ENCODE assay signal across 22 cellular contexts in genomic region chr1:153685578-153686340, GRCh38. TPM values are rescaled to one million over a fixed set of nuclear protein-coding genes. Genes with fewer than 3 reads are reported as not detected.
A peak's percentile ranks its signal among the peaks of the same experiment; 100 is the strongest.
DNase-seq lines count a peak whose midpoint lies in the region; ATAC-seq and TF ChIP-seq lines count a peak whose summit lies in the region.
"Had no signal": no experiment of that assay in that cellular context is flagged by ENCODE, and none has a peak within 500 bp of the region (broad histone marks: within the 10 kb centered on the region; RNA-seq: fewer than 3 reads in every experiment).

No MANE protein-coding gene starts in this region.

- H3K9me3 ChIP-seq in ascending aorta (no peaks in the 10 kb centered on the region), thoracic aorta (no peaks in the 10 kb centered on the region)
- H3K9me3 ChIP-seq: A549, BLaER1, Caco-2 had no signal

- H3K4me1 Mint-ChIP-seq in GM23338 (peaks cover 15% of the 10 kb centered on the region), nephron progenitor cell (peaks cover 50% of the 10 kb centered on the region)

- peaks cover 17% of the 10 kb centered on the region for H3K27me3 Mint-ChIP-seq in GM23338 (ENCODE audit: insufficient read depth, low read depth, poor library complexity)
- peaks cover 27% of the 10 kb centered on the region for H3K27me3 Mint-ChIP-seq in nephron progenitor cell (ENCODE audit: low read depth, poor library complexity)

- no peaks in the 10 kb centered on the region for H4K20me1 ChIP-seq in GM23338 (replicated peaks; ENCODE audit: insufficient read depth)
- H4K20me1 ChIP-seq: BLaER1 had no signal

- DNase-seq in GM23338 (ENCODE audit: low spot score) = no peak
- DNase-seq in ascending aorta (ENCODE audit: low spot score in 2 of 2) = no peak
- DNase-seq in nephron progenitor cell = no peak
- no peak for DNase-seq in thoracic aorta (ENCODE audit: low spot score)
- no peak for DNase-seq in SKM-1 treated with dmso at 0.1 percent for 144 hours (lab: John Stamatoyannopoulos, UW; ENCODE audit: unreplicated experiment)
- DNase-seq in H7 = no peak
- DNase-seq: Caco-2; CD4-positive, alpha-beta T cell; GOT3; Kasumi-1; NCI-H1417 treated with DMSO at 0.1 percent for 48 hours; NCI-H187; NCI-H446; NCI-H526; PC-9; RPMI8226; SHP77 had no signal

- H3K27ac Mint-ChIP-seq in GM23338 (no peak overlapping the region), nephron progenitor cell (peak overlapping the region; percentile 97)
- H3K27ac Mint-ChIP-seq: CD4-positive, alpha-beta T cell had no signal

- H3K4me3 ChIP-seq in GM23338 (no peak overlapping the region), ascending aorta (no peak overlapping the region), thoracic aorta (no peak overlapping the region), H7 (ENCODE audit: insufficient read depth, low read depth, low read length) (no peak overlapping the region)
- H3K4me3 ChIP-seq: A549, BLaER1, PC-9 had no signal

- H3K4me2 ChIP-seq in GM23338 = no peak overlapping the region
- H3K4me2 ChIP-seq: A549, BLaER1, PC-9 had no signal

- no peaks in the 10 kb centered on the region for H3K9me2 ChIP-seq in GM23338 (ENCODE audit: insufficient read depth)

- H3K27ac ChIP-seq in GM23338 (ENCODE audit: low read depth) (no peak overlapping the region), ascending aorta (peak overlapping the region; percentile 44 to 96), thoracic aorta (peak overlapping the region; percentile 1 to 74)
- H3K27ac ChIP-seq: A549, BLaER1, PC-9 had no signal

- TF ChIP-seq CTCF in GM23338 (conservative IDR thresholded peaks at IDR 0.05; ENCODE audit: low read depth in 2 of 2) = no peak
- TF ChIP-seq CTCF in ascending aorta (IDR thresholded peaks at IDR 0.05) = no peak
- no peak for TF ChIP-seq CTCF in nephron progenitor cell (IDR thresholded peaks at IDR 0.05)
- no peak for TF ChIP-seq CTCF in thoracic aorta (IDR thresholded peaks at IDR 0.05)

- intact Hi-C loops in ascending aorta (cut with DNase I) = no loop called here

- H3K9me3 Mint-ChIP-seq in GM23338 (no peaks in the 10 kb centered on the region; the same call in 2 of the 3 replicates), nephron progenitor cell (no peaks in the 10 kb centered on the region)
- H3K9me3 Mint-ChIP-seq: CD4-positive, alpha-beta T cell had no signal

- no peaks in the 10 kb centered on the region for H3F3A ChIP-seq in GM23338 (replicated peaks; ENCODE audit: low read depth)

- H3K36me3 Mint-ChIP-seq in GM23338 (ENCODE audit: low read depth) (peaks cover 72% of the 10 kb centered on the region), nephron progenitor cell (ENCODE audit: low read depth) (no peaks in the 10 kb centered on the region)

- H2AFZ ChIP-seq in GM23338 = no peak overlapping the region
- H2AFZ ChIP-seq: PC-9 had no signal

- ATAC-seq in GM23338 (peak; percentile 26; the same call in 2 of the 3 replicates), thoracic aorta (ENCODE audit: insufficient number of reproducible peaks, low FRiP score, low read depth) (no peak), HG03520 (IDR thresholded peaks at IDR 0.05; ENCODE audit: unreplicated experiment) (no peak)
- ATAC-seq: A549 had no signal

- no peaks in the 10 kb centered on the region for H3K79me2 ChIP-seq in GM23338 (replicated peaks; ENCODE audit: insufficient read depth)

- no peaks in the 10 kb centered on the region for H3K36me3 ChIP-seq in GM23338 (ENCODE audit: insufficient read depth)
- peaks cover 76 to 86% of the 10 kb centered on the region in 2 donors for H3K36me3 ChIP-seq in ascending aorta
- peaks cover 68% of the 10 kb centered on the region for H3K36me3 ChIP-seq in thoracic aorta
- no peaks in the 10 kb centered on the region for H3K36me3 ChIP-seq in H7 (replicated peaks; ENCODE audit: control insufficient read depth, insufficient read depth, low read length)
- H3K36me3 ChIP-seq: BLaER1 had no signal

- H3K27me3 ChIP-seq in GM23338 (ENCODE audit: insufficient read depth) (peaks cover 5% of the 10 kb centered on the region; the same call in 1 of the 2 replicates), ascending aorta (no peaks in the 10 kb centered on the region), thoracic aorta (replicated peaks; ENCODE audit: insufficient read depth) (no peaks in the 10 kb centered on the region), H7 (ENCODE audit: control insufficient read depth, insufficient read depth, low read length) (peaks cover 2% of the 10 kb centered on the region)

- no peaks in the 10 kb centered on the region; the same call in 1 of the 2 replicates for H3K4me1 ChIP-seq in GM23338 (ENCODE audit: insufficient read depth)
- peaks cover 5 to 13% of the 10 kb centered on the region in 2 donors for H3K4me1 ChIP-seq in ascending aorta
- peaks cover 5 to 33% of the 10 kb centered on the region in 2 donors for H3K4me1 ChIP-seq in thoracic aorta (ENCODE audit: control insufficient read depth in 1 of 2, low read depth in 2 of 2)
- H3K4me1 ChIP-seq: Caco-2 had no signal

- H3K4me3 Mint-ChIP-seq in GM23338 = no peak overlapping the region
- no peak overlapping the region for H3K4me3 Mint-ChIP-seq in nephron progenitor cell
- H3K4me3 Mint-ChIP-seq: CD4-positive, alpha-beta T cell had no signal

TF ChIP-seq in GM23338, 12 proteins besides CTCF, POLR2A, EP300 and RAD21:
- TF ChIP-seq CREB1 (CRISPR knock-in tag; IDR thresholded peaks at IDR 0.05; ENCODE audit: low read depth) = no peak
- no peak for TF ChIP-seq STAT1 (IDR thresholded peaks at IDR 0.05; ENCODE audit: unreplicated experiment)
- TF ChIP-seq JUNB (IDR thresholded peaks at IDR 0.05; ENCODE audit: unreplicated experiment) = no peak
- no peak for TF ChIP-seq NANOG (IDR thresholded peaks at IDR 0.05; ENCODE audit: borderline replicate concordance)

RNA-seq across cellular contexts. Expression of gene NPR1, which starts 7.3 kb away (rescaled TPM):
- 8.5 and 9.0 TPM in 2 replicates for total RNA-seq in GM23338 (2014; rRNA removed; shearing (Covaris generic))
- 3.3 and 3.7 TPM in 2 replicates for polyA plus RNA-seq in GM23338 (2016; fragmentation: Nextera tagmentation; extraction: Ambion mirVana)
- 187 TPM for total RNA-seq in ascending aorta
- 100 to 1,000 TPM; 279 to 293 TPM for total RNA-seq in thoracic aorta
- 8.7 and 10.7 TPM in 2 replicates for total RNA-seq in H7 (2014; rRNA removed; shearing (Covaris generic))
- total RNA-seq: CD4-positive, alpha-beta T cell; G401; MCF 10A had no signal

RNA-seq across cellular contexts. Expression of gene ILF2, which starts 15.0 kb away (rescaled TPM):
- 314 and 337 TPM in 2 replicates for total RNA-seq in GM23338 (2014; rRNA removed; shearing (Covaris generic))
- 204 and 214 TPM in 2 replicates for polyA plus RNA-seq in GM23338 (2016; fragmentation: Nextera tagmentation; extraction: Ambion mirVana)
- total RNA-seq in ascending aorta (37.5 TPM), thoracic aorta (10 to 100 TPM; 75.7 to 81.8 TPM)
- 624 and 716 TPM in 2 replicates for total RNA-seq in H7 (2014; rRNA removed; shearing (Covaris generic))

RNA-seq across cellular contexts. Expression of gene SNAPIN, which starts 27.3 kb away (rescaled TPM):
- 25.6 and 28.1 TPM in 2 replicates for total RNA-seq in GM23338 (2014; rRNA removed; shearing (Covaris generic))
- 43.7 and 48.5 TPM in 2 replicates for polyA plus RNA-seq in GM23338 (2016; fragmentation: Nextera tagmentation; extraction: Ambion mirVana)
- 61.0 TPM for total RNA-seq in ascending aorta
- total RNA-seq in thoracic aorta = 10 to 100 TPM; 37.9 to 41.6 TPM
- total RNA-seq in H7 (2014; rRNA removed; shearing (Covaris generic)) = 48.3 and 48.5 TPM in 2 replicates

RNA-seq across cellular contexts. Expression of gene INTS3, which starts 42.1 kb away (rescaled TPM):
- 51.3 and 51.5 TPM in 2 replicates for total RNA-seq in GM23338 (2014; rRNA removed; shearing (Covaris generic))
- 21.5 and 22.7 TPM in 2 replicates for polyA plus RNA-seq in GM23338 (2016; fragmentation: Nextera tagmentation; extraction: Ambion mirVana)
- 55.9 TPM for total RNA-seq in ascending aorta
- 10 to 100 TPM; 63.8 to 68.8 TPM for total RNA-seq in thoracic aorta
- total RNA-seq in H7 (2014; rRNA removed; shearing (Covaris generic)) = 58.3 and 66.6 TPM in 2 replicates

RNA-seq across cellular contexts. Expression of gene CHTOP, which starts 51.9 kb away (rescaled TPM):
- total RNA-seq in GM23338 (2014; rRNA removed; shearing (Covaris generic)) = 68.9 and 73.4 TPM in 2 replicates
- 86.6 and 97.8 TPM in 2 replicates for polyA plus RNA-seq in GM23338 (2016; fragmentation: Nextera tagmentation; extraction: Ambion mirVana)
- total RNA-seq in ascending aorta (58.9 TPM), thoracic aorta (10 to 100 TPM; 39.0 to 78.0 TPM)
- total RNA-seq in H7 (2014; rRNA removed; shearing (Covaris generic)) = 63.8 and 67.0 TPM in 2 replicates

Comparison
In these comparisons a context has a peak if more than half of its experiments do, and no peak if none do; other contexts are left out.
1. RNA of gene NPR1, which starts 7.3 kb away (total RNA-seq): 279 to 293 TPM in thoracic aorta and 187 TPM in ascending aorta (single experiment); 8.7 to 10.7 TPM in H7 and 8.5 to 9.0 TPM in GM23338; every median in the first group is over 10 times any median in the second.